In genomic region chr18:23503038-23503966, GRCh38 we compare ENCODE assay signal across 8 cellular contexts. TPM values are rescaled to one million over a fixed set of nuclear protein-coding genes. Genes with fewer than 3 reads are reported as not detected.
DNase-seq lines count a peak whose midpoint lies in the region; ATAC-seq and TF ChIP-seq lines count a peak whose summit lies in the region.

Gene RMC1 (plus strand): TSS chr18:23503511. CDS start chr18:23503619, 108 bp downstream.

- H3K27ac Mint-ChIP-seq in CD4-positive, CD25-positive, alpha-beta regulatory T cell = peak within 1 kb of the TSS; percentile 95 to 99 (median 97)
- peak within 1 kb of the TSS; percentile 87 for H3K27ac Mint-ChIP-seq in activated CD4-positive, alpha-beta memory T cell treated with anti-CD3 and anti-CD28 coated beads for 36 hours

- H3K9me3 Mint-ChIP-seq in CD4-positive, CD25-positive, alpha-beta regulatory T cell = no peaks in the 10 kb centered on the region
- H3K9me3 Mint-ChIP-seq in activated CD4-positive, alpha-beta memory T cell treated with anti-CD3 and anti-CD28 coated beads for 36 hours = no peaks in the 10 kb centered on the region

- no peaks in the 10 kb centered on the region for H3K9me3 ChIP-seq in CD4-positive, CD25-positive, alpha-beta regulatory T cell (ENCODE audit: control insufficient read depth in 2 of 2, low read length in 2 of 2)

- peak within 1 kb of the TSS; percentile 92 to 99 (median 98) for H3K4me3 Mint-ChIP-seq in CD4-positive, CD25-positive, alpha-beta regulatory T cell
- peak within 1 kb of the TSS; percentile 91 for H3K4me3 Mint-ChIP-seq in activated CD4-positive, alpha-beta memory T cell treated with anti-CD3 and anti-CD28 coated beads for 36 hours

- H3K27ac ChIP-seq in CD4-positive, CD25-positive, alpha-beta regulatory T cell (ENCODE audit: insufficient read depth, low read length, poor library complexity, severe bottlenecking) = peak within 1 kb of the TSS; percentile 95
- H3K27ac ChIP-seq in dorsolateral prefrontal cortex = peak within 1 kb of the TSS; percentile 49 to 97 (median 91)

- POLR2A ChIA-PET in activated CD4-positive, alpha-beta memory T cell treated with anti-CD3 and anti-CD28 coated beads for 36 hours (lab: Charles Lee) = interaction anchor here (0.8 kb wide), 1 partner anchor 24 kb away, joined by 3 read pairs; no protein-coding TSS in a partner anchor

- TF ChIP-seq POLR2A in lower leg skin (IDR thresholded peaks at IDR 0.05) = peak in 1 of 2 donors; percentile 42

- CTCF ChIA-PET in activated CD4-positive, alpha-beta memory T cell treated with anti-CD3 and anti-CD28 coated beads for 36 hours (lab: Charles Lee) = interaction anchor here (1.9 to 2.4 kb wide), 2 partner anchors 12 to 15 kb away, joined by 5 to 22 read pairs; no protein-coding TSS in a partner anchor

- peaks cover 21% of the 10 kb centered on the region for H3K36me3 ChIP-seq in CD4-positive, CD25-positive, alpha-beta regulatory T cell (ENCODE audit: control insufficient read depth, insufficient read depth, low read length)

- peaks cover 8 to 67% (median 45%) of the 10 kb centered on the region in 4 donors for H3K4me1 Mint-ChIP-seq in CD4-positive, CD25-positive, alpha-beta regulatory T cell
- H3K4me1 Mint-ChIP-seq in activated CD4-positive, alpha-beta memory T cell treated with anti-CD3 and anti-CD28 coated beads for 36 hours (ENCODE audit: low read depth) = peaks cover 32% of the 10 kb centered on the region

- WGBS in lower leg skin, 2 donors = 0 to 1% methylated on average over 14 to 56 of the region's 110 CpGs

- peak; percentile 91 for ATAC-seq in CD4-positive, CD25-positive, alpha-beta regulatory T cell (ENCODE audit: low read depth in 2 of 2)
- ATAC-seq in GM19372 (IDR thresholded peaks at IDR 0.05; ENCODE audit: low read depth, unreplicated experiment) (peak; percentile 74), HG03521 (IDR thresholded peaks at IDR 0.05; ENCODE audit: unreplicated experiment) (peak; percentile 86)

- TF ChIP-seq CTCF in dorsolateral prefrontal cortex (IDR thresholded peaks at IDR 0.05 in 54 of 56, conservative IDR thresholded peaks at IDR 0.05 in 2 of 56; ENCODE audit: low read depth in 1 of 56, partially characterized antibody in 56 of 56) = peak in 38 of 56 donors; percentile 3 to 64 (median 34)
- no peak for TF ChIP-seq CTCF in lower leg skin (IDR thresholded peaks at IDR 0.05)

- H3K27me3 Mint-ChIP-seq in CD4-positive, CD25-positive, alpha-beta regulatory T cell = peaks cover 12% of the 10 kb centered on the region
- no peaks in the 10 kb centered on the region for H3K27me3 Mint-ChIP-seq in activated CD4-positive, alpha-beta memory T cell treated with anti-CD3 and anti-CD28 coated beads for 36 hours

- peak within 1 kb of the TSS; percentile 89 for H3K4me3 ChIP-seq in CD4-positive, CD25-positive, alpha-beta regulatory T cell (ENCODE audit: low read depth, low read length)
- H3K4me3 ChIP-seq in dorsolateral prefrontal cortex = peak within 1 kb of the TSS; percentile 67 to 99 (median 90)
- peak within 1 kb of the TSS; percentile 93 for H3K4me3 ChIP-seq in lower leg skin (ENCODE audit: low read depth, poor library complexity, severe bottlenecking)

- H3K27me3 ChIP-seq in CD4-positive, CD25-positive, alpha-beta regulatory T cell (ENCODE audit: control insufficient read depth, insufficient read depth, low read length) = no peaks in the 10 kb centered on the region
- H3K27me3 ChIP-seq in dorsolateral prefrontal cortex = no peaks in the 10 kb centered on the region

- H3K4me1 ChIP-seq in CD4-positive, CD25-positive, alpha-beta regulatory T cell (ENCODE audit: control insufficient read depth, insufficient read depth, low read length, poor library complexity, severe bottlenecking) = peaks cover 43% of the 10 kb centered on the region

- H3K36me3 Mint-ChIP-seq in CD4-positive, CD25-positive, alpha-beta regulatory T cell = peaks cover 16% of the 10 kb centered on the region
- peaks cover 27% of the 10 kb centered on the region for H3K36me3 Mint-ChIP-seq in activated CD4-positive, alpha-beta memory T cell treated with anti-CD3 and anti-CD28 coated beads for 36 hours

- peak; percentile 94 to 97 (median 95) for DNase-seq in CD4-positive, CD25-positive, alpha-beta regulatory T cell
- DNase-seq in NCI-H774 (lab: John Stamatoyannopoulos, UW) (peak; percentile 92), dorsolateral prefrontal cortex (peak; percentile 92 to 98 (median 96)), lower leg skin (ENCODE audit: low spot score in 2 of 2) (peak; percentile 92 to 99)
- peak; percentile 98 for DNase-seq in activated CD4-positive, alpha-beta memory T cell treated with anti-CD3 and anti-CD28 coated beads for 36 hours
- DNase-seq in stimulated activated CD4-positive, alpha-beta T cell treated with anti-CD3 and anti-CD28 coated beads, Interleukin-4, amount 100 ng/mL, for 4 hours = peak; percentile 95 to 99

- intact Hi-C loops in activated CD4-positive, alpha-beta memory T cell treated with anti-CD3 and anti-CD28 coated beads for 36 hours (cut with micrococcal nuclease) = loop anchor here (1.0 to 10.0 kb wide), 8 partner anchors 50 to 611 kb away; partner anchors contain the start of genes NPC1 and RIOK3
- intact Hi-C loops in dorsolateral prefrontal cortex (cut with DNase I) = loop anchor here (1.0 to 5.0 kb wide), 6 partner anchors 50 to 366 kb away; partner anchors contain the start of genes RIOK3 (in 2 of the 2), CABLES1 (in 1 of the 2) and NPC1 (in 1 of the 2)
- intact Hi-C loops in lower leg skin (cut with DNase I; ENCODE audit: low total_unique reads) = no loop called here

RNA-seq across cellular contexts. Expression of gene RMC1, which starts in this region (rescaled TPM):
- total RNA-seq in CD4-positive, CD25-positive, alpha-beta regulatory T cell = 62.1 TPM
- 10 to 100 TPM; 36.8 to 51.8 (median 44.0) TPM for polyA plus RNA-seq in CD4-positive, CD25-positive, alpha-beta regulatory T cell
- 10 to 100 TPM; 47.6 to 48.6 TPM for total RNA-seq in activated CD4-positive, alpha-beta memory T cell treated with anti-CD3 and anti-CD28 coated beads for 36 hours
- total RNA-seq in dorsolateral prefrontal cortex = 10 to 100 TPM; 23.8 to 53.6 (median 39.2) TPM
- 10 to 100 TPM; 16.6 to 33.1 (median 25.4) TPM for total RNA-seq in lower leg skin

Comparison
In these comparisons a context has a peak if more than half of its experiments do, and no peak if none do; other contexts are left out.
1. Peak in every context shown above with its lines: DNase-seq, ATAC-seq, H3K4me3 ChIP-seq and H3K27ac ChIP-seq.
2. CTCF ChIP-seq: peak in dorsolateral prefrontal cortex (38 of 56); none in lower leg skin (0 of 3).